ENCODE assay signal across 9 cellular contexts in genomic region chr10:124701435-124701834, GRCh38. TPM values are rescaled to one million over a fixed set of nuclear protein-coding genes. Genes with fewer than 3 reads are reported as not detected.
DNase-seq lines count a peak whose midpoint lies in the region; ATAC-seq and TF ChIP-seq lines count a peak whose summit lies in the region.
"Had no signal": no experiment of that assay in that cellular context is flagged by ENCODE, and none has a peak within 500 bp of the region (broad histone marks: within the 10 kb centered on the region; RNA-seq: fewer than 3 reads in every experiment).

No MANE protein-coding gene starts in this region.

- H3K4me1 ChIP-seq in HEK293 (ENCODE audit: control insufficient read depth, insufficient read depth, low read length) (no peaks in the 10 kb centered on the region), skeletal muscle satellite cell (ENCODE audit: control insufficient read depth, insufficient read depth, low read length) (peaks cover 23% of the 10 kb centered on the region)

- in situ Hi-C loops in astrocyte of the spinal cord (cut with HindIII; ENCODE audit: low sequenced_read_pairs) = no loop called here

- H3K9me3 ChIP-seq in HEK293 (ENCODE audit: control insufficient read depth, insufficient read depth, low read depth, low read length) (no peaks in the 10 kb centered on the region), skeletal muscle satellite cell (replicated peaks; ENCODE audit: low read length) (no peaks in the 10 kb centered on the region)

- POLR2A ChIA-PET in HEK293 (lab: Yijun Ruan, JAX) = no interaction called here

- peak; percentile 74 for DNase-seq in astrocyte of the spinal cord (ENCODE audit: low read depth, low spot score)
- peak; percentile 88 for DNase-seq in iris pigment epithelial cell (ENCODE audit: low read depth)
- DNase-seq in EL = no peak

- CTCF ChIA-PET in HEK293 (lab: Yijun Ruan, JAX) = interaction anchor here (0.9 to 1.2 kb wide), 2 partner anchors 22 to 40 kb away, joined by 3 read pairs; no protein-coding TSS in a partner anchor

- no peak overlapping the region for H3K27ac ChIP-seq in HEK293 (ENCODE audit: extremely low read depth, low read depth, low read length)
- H3K27ac ChIP-seq: KMS-11 had no signal

- H3K9ac ChIP-seq in skeletal muscle satellite cell (ENCODE audit: low read depth, low read length) = peak overlapping the region; percentile 39
- H3K9ac ChIP-seq: KMS-11 had no signal

- no peak overlapping the region for H3K4me3 ChIP-seq in HEK293 (ENCODE audit: low read depth, low read length)
- H3K4me3 ChIP-seq in astrocyte of the spinal cord (ENCODE audit: low read depth, low read length) = no peak overlapping the region
- no peak overlapping the region for H3K4me3 ChIP-seq in skeletal muscle satellite cell (ENCODE audit: low read length)

- H3K27me3 ChIP-seq in skeletal muscle satellite cell (ENCODE audit: control insufficient read depth, insufficient read depth, low read length) = no peaks in the 10 kb centered on the region

- ATAC-seq in HG03280 (IDR thresholded peaks at IDR 0.05; ENCODE audit: unreplicated experiment) (no peak), HG03442 (IDR thresholded peaks at IDR 0.05; ENCODE audit: unreplicated experiment) (no peak), HG02884 (IDR thresholded peaks at IDR 0.05; ENCODE audit: unreplicated experiment) (no peak)

- H3K36me3 ChIP-seq in HEK293 (ENCODE audit: control insufficient read depth in 2 of 2, insufficient read depth in 1 of 2, low read length in 2 of 2) (peaks cover 0 to 67% of the 10 kb centered on the region in 2 experiments; a peak in 1 of 3 replicates), skeletal muscle satellite cell (ENCODE audit: insufficient read depth, low read length) (peaks cover 7% of the 10 kb centered on the region)

- peak overlapping the region; percentile 38 for H3K4me2 ChIP-seq in skeletal muscle satellite cell (ENCODE audit: low read length)
- H3K4me2 ChIP-seq: KMS-11 had no signal

- TF ChIP-seq CTCF in HEK293 (tag by site-specific recombination; IDR thresholded peaks at IDR 0.05) (no peak), astrocyte of the spinal cord (IDR thresholded peaks at IDR 0.05; ENCODE audit: low read depth, low read length) (no peak)

TF ChIP-seq in HEK293, 187 proteins besides CTCF, POLR2A, EP300 and RAD21:
- no peak for TF ChIP-seq SETDB1 (IDR thresholded peaks at IDR 0.05; ENCODE audit: insufficient read length, low read length)
- TF ChIP-seq ZNF341 (tag by site-specific recombination; IDR thresholded peaks at IDR 0.05; ENCODE audit: low read depth) = peak; percentile 58

RNA-seq across cellular contexts. Expression of gene FAM53B, which starts 42.7 kb away (rescaled TPM):
- 14.4 and 18.6 TPM in 2 replicates for total RNA-seq in skeletal muscle satellite cell (2012; rRNA removed)
